Comparison of ENCODE assay signal across 1 cellular context in genomic region chr10:76285012-76285411, GRCh38.
TF ChIP-seq lines count a peak whose summit lies in the region.

No MANE protein-coding gene starts in this region.

TF ChIP-seq in GM23338, 12 proteins besides CTCF, POLR2A, EP300 and RAD21 (continued from another document):
- no peak for TF ChIP-seq EZH2phosphoT487 (IDR thresholded peaks at IDR 0.05; ENCODE audit: unreplicated experiment)
- TF ChIP-seq ETS1 (IDR thresholded peaks at IDR 0.05): no peak
- no peak for TF ChIP-seq EZH2 (IDR thresholded peaks at IDR 0.05; ENCODE audit: low read depth, unreplicated experiment)
